ENCODE assay signal across 8 cellular contexts in genomic region chr3:158789592-158789991, GRCh38. TPM values are rescaled to one million over a fixed set of nuclear protein-coding genes. Genes with fewer than 3 reads are reported as not detected.
DNase-seq lines count a peak whose midpoint lies in the region; ATAC-seq, FAIRE-seq and TF ChIP-seq lines count a peak whose summit lies in the region.

No MANE protein-coding gene starts in this region.

- H3K4me1 ChIP-seq in DND-41 (ENCODE audit: insufficient read depth, low read length): peaks cover 9% of the 10 kb centered on the region; the same call in 1 of the 2 replicates
- 0 out of 2 replicates have a peak, but pooled peaks cover 6% of the 10 kb centered on the region for H3K4me1 ChIP-seq in HepG2 (ENCODE audit: insufficient read depth, low read length)
- H3K4me1 ChIP-seq in tibial artery: peaks cover 0 to 4% (median 2%) of the 10 kb centered on the region in 4 donors

- H2AFZ ChIP-seq in DND-41 (ENCODE audit: low read depth, low read length) (no peak overlapping the region), HepG2 (ENCODE audit: low read length) (no peak overlapping the region)

- DNase-seq in DND-41 (no peak), Kasumi-1 (lab: John Stamatoyannopoulos, UW) (peak; percentile 65 to 71), WERI-Rb-1 (peak; percentile 14), HepG2 (ENCODE audit: low spot score) (peak; percentile 43), tibial artery (no peak)
- no peak for DNase-seq in stimulated activated CD4-positive, alpha-beta T cell treated with anti-CD3 and anti-CD28 coated beads, Interleukin-4, amount 100 ng/mL, for 4 hours

- TF ChIP-seq EP300 in HepG2 (IDR thresholded peaks at IDR 0.05; ENCODE audit: low read depth in 2 of 2, low read length in 2 of 2): no peak
- TF ChIP-seq EP300 in HepG2 (CRISPR knock-in tag; IDR thresholded peaks at IDR 0.05; ENCODE audit: borderline replicate concordance): no peak

- H3K4me2 ChIP-seq in DND-41 (ENCODE audit: insufficient read depth, low read length) (no peak overlapping the region), HepG2 (ENCODE audit: low read depth, low read length) (no peak overlapping the region)

- H3K9me3 ChIP-seq in DND-41 (ENCODE audit: insufficient read depth, low read length, severe bottlenecking) (no peaks in the 10 kb centered on the region), WERI-Rb-1 (ENCODE audit: severe bottlenecking) (no peaks in the 10 kb centered on the region), HepG2 (ENCODE audit: low read length) (no peaks in the 10 kb centered on the region), tibial artery (no peaks in the 10 kb centered on the region)

- no peak overlapping the region for H3K9ac ChIP-seq in DND-41 (ENCODE audit: low read depth, low read length)
- H3K9ac ChIP-seq in HepG2 (ENCODE audit: insufficient read depth, low read depth, low read length): no peak overlapping the region

- no TSS peak for BruUV-seq in HepG2 (replicated peaks; lab: Mats Ljungman, UMichigan)

- CTCF ChIA-PET in HepG2 (lab: Yijun Ruan, JAX; ENCODE audit: low intra/inter-chr PET ratio, low total read pairs): interaction anchor here (2.8 to 3.7 kb wide), 3 partner anchors 62 to 250 kb away, joined by 13 to 35 read pairs (median 28); no protein-coding TSS in a partner anchor

- POLR2A ChIA-PET in HepG2 (lab: Yijun Ruan, JAX): interaction anchor here (0.8 kb wide), 1 partner anchor 62 kb away, joined by 3 read pairs; no protein-coding TSS in a partner anchor

- ATAC-seq in DND-41 (ENCODE audit: insufficient read depth, low read depth): no peak; the same call in 2 of the 3 replicates
- ATAC-seq in HepG2: peak; percentile 79
- no peak for ATAC-seq in HG03097 (IDR thresholded peaks at IDR 0.05; ENCODE audit: low FRiP score, unreplicated experiment)
- no peak for ATAC-seq in HG03196 (IDR thresholded peaks at IDR 0.05; ENCODE audit: unreplicated experiment)

- peak; percentile 21 for FAIRE-seq in HepG2 (lab: Jason Lieb, UNC)

- H4K20me1 ChIP-seq in DND-41 (ENCODE audit: insufficient read depth, low read length): no peaks in the 10 kb centered on the region
- no peaks in the 10 kb centered on the region for H4K20me1 ChIP-seq in HepG2 (ENCODE audit: insufficient read depth, low read length)

- no peak overlapping the region for H3K4me3 ChIP-seq in DND-41 (ENCODE audit: low read depth in 1 of 2, low read length in 2 of 2)
- no peak overlapping the region for H3K4me3 ChIP-seq in WERI-Rb-1 (ENCODE audit: low read depth, low read length)
- H3K4me3 ChIP-seq in HepG2 (replicated peaks in 1 of 3; ENCODE audit: insufficient read depth in 1 of 3, low read depth in 2 of 3, low read length in 3 of 3): no peak overlapping the region
- no peak overlapping the region for H3K4me3 ChIP-seq in tibial artery

- H3K27me3 ChIP-seq in DND-41 (ENCODE audit: insufficient read depth, low read length, poor library complexity): no peaks in the 10 kb centered on the region
- H3K27me3 ChIP-seq in WERI-Rb-1 (ENCODE audit: insufficient read depth, low read depth, severe bottlenecking): no peaks in the 10 kb centered on the region
- no peaks in the 10 kb centered on the region for H3K27me3 ChIP-seq in HepG2 (ENCODE audit: control insufficient read depth in 1 of 2, insufficient read depth in 2 of 2, low read length in 2 of 2)
- no peaks in the 10 kb centered on the region for H3K27me3 ChIP-seq in tibial artery

- H3K27ac ChIP-seq in DND-41 (ENCODE audit: low read length) (no peak overlapping the region), WERI-Rb-1 (no peak overlapping the region), HepG2 (ENCODE audit: extremely low read length, insufficient read depth, low read length) (no peak overlapping the region), tibial artery (no peak overlapping the region)

- TF ChIP-seq CTCF in DND-41 (IDR thresholded peaks at IDR 0.05; ENCODE audit: borderline replicate concordance, extremely low read depth, low read length, poor library complexity, severe bottlenecking) (peak; percentile 43), WERI-Rb-1 (IDR thresholded peaks at IDR 0.05; ENCODE audit: low read depth, low read length) (0 out of 2 replicates have a peak, but pooled peaks have one; percentile 24), HepG2 (CRISPR knock-in tag; IDR thresholded peaks at IDR 0.05) (peak; percentile 63), tibial artery (IDR thresholded peaks at IDR 0.05) (no peak)

- 0 out of 2 replicates have a peak, but pooled peaks have one; percentile 19 for TF ChIP-seq RAD21 in HepG2 (CRISPR knock-in tag; IDR thresholded peaks at IDR 0.05)

- 26% methylated on average over 1 of the region's 1 CpG for WGBS in HepG2 (ENCODE audit: low lambda C conversion rate)

- H3K36me3 ChIP-seq in DND-41 (ENCODE audit: insufficient read depth, low read length): no peaks in the 10 kb centered on the region
- no peaks in the 10 kb centered on the region for H3K36me3 ChIP-seq in WERI-Rb-1
- no peaks in the 10 kb centered on the region for H3K36me3 ChIP-seq in HepG2 (replicated peaks in 1 of 2; ENCODE audit: control insufficient read depth in 1 of 2, insufficient read depth in 2 of 2, low read length in 2 of 2)
- H3K36me3 ChIP-seq in tibial artery: no peaks in the 10 kb centered on the region

- intact Hi-C loops in HepG2 (cut with micrococcal nuclease; ENCODE audit: unreplicated experiment): no loop called here
- intact Hi-C loops in tibial artery (cut with DNase I; ENCODE audit: low total_unique reads): no loop called here

- in situ Hi-C loops in HepG2 (cut with HindIII; ENCODE audit: extremely low pct_ligation_motif_present, low pct_unique_long_range_greater_than_20kb): loop anchor here (5.0 to 25.0 kb wide), 2 partner anchors 132 to 252 kb away; no protein-coding TSS in a partner anchor

- H3K79me2 ChIP-seq in DND-41 (ENCODE audit: insufficient read depth, low read length) (no peaks in the 10 kb centered on the region), HepG2 (ENCODE audit: insufficient read depth, low read length) (no peaks in the 10 kb centered on the region)

- no peak for TF ChIP-seq POLR2A in HepG2 (IDR thresholded peaks at IDR 0.05; ENCODE audit: insufficient read depth in 1 of 2, low read depth in 2 of 2, low read length in 2 of 2)

TF ChIP-seq in HepG2, 621 proteins besides CTCF, POLR2A, EP300 and RAD21:
- TF ChIP-seq RBM39 (IDR thresholded peaks at IDR 0.05; ENCODE audit: low read depth, low read length, poor library complexity, severe bottlenecking): no peak
- TF ChIP-seq STAG1 (CRISPR knock-in tag; IDR thresholded peaks at IDR 0.05): peak; percentile 70

RNA-seq across cellular contexts. Expression of gene MFSD1, which starts 12.3 kb away (rescaled TPM):
- 22.2 and 37.9 TPM in 2 replicates for total RNA-seq in HepG2 (2016; rRNA removed; fragmentation: Illumina TruSeq; extraction: Trizol)
- total RNA-seq in HepG2 (2016; cell fraction: cytosol; rRNA removed; fragmentation: Illumina TruSeq; extraction: Trizol; ENCODE audit: low read depth): 3.8 and 4.9 TPM in 2 replicates
- total RNA-seq in HepG2 (2016; cell fraction: insoluble cytoplasmic fraction; rRNA removed; fragmentation: Illumina TruSeq; extraction: Trizol): 21.6 and 36.2 TPM in 2 replicates
- total RNA-seq in HepG2 (2016; cell fraction: membrane; rRNA removed; fragmentation: Illumina TruSeq; extraction: Trizol): 10.8 and 12.8 TPM in 2 replicates
- 33.7 and 34.4 TPM in 2 replicates for total RNA-seq in HepG2 (2016; cell fraction: nucleus; rRNA removed; fragmentation: Illumina TruSeq; extraction: Trizol)
- polyA plus RNA-seq in HepG2 (2011; rRNA removed): 14.1 and 17.3 TPM in 2 replicates
- polyA plus RNA-seq in HepG2 (2011; cell fraction: cytosol; rRNA removed): 12.4 and 18.8 TPM in 2 replicates
- polyA plus RNA-seq in HepG2 (2011; cell fraction: nucleus; rRNA removed): 6.1 and 11.0 TPM in 2 replicates
- 12.0 TPM in 2 replicates for polyA plus RNA-seq in HepG2 (2012)
- 3.1 and 3.5 TPM in 2 replicates for polyA plus RNA-seq in HepG2 (2016; cell fraction: cytosol; fragmentation: Illumina TruSeq; extraction: Trizol; ENCODE audit: low read depth)
- polyA plus RNA-seq in HepG2 (2016; cell fraction: insoluble cytoplasmic fraction; fragmentation: Illumina TruSeq; extraction: Trizol; ENCODE audit: low read depth): 14.9 and 17.8 TPM in 2 replicates
- polyA plus RNA-seq in HepG2 (2016; cell fraction: membrane; fragmentation: Illumina TruSeq; extraction: Trizol; ENCODE audit: low read depth): 6.8 and 8.3 TPM in 2 replicates
- 32.0 and 32.3 TPM in 2 replicates for polyA plus RNA-seq in HepG2 (2016; cell fraction: nucleus; fragmentation: Illumina TruSeq; extraction: Trizol; ENCODE audit: insufficient read depth, low read depth)
- polyA minus RNA-seq in HepG2 (2011; rRNA and poly(A)+ RNA removed; ENCODE audit: low replicate concordance): 33.8 and 90.6 TPM in 2 replicates
- 8.3 and 9.5 TPM in 2 replicates for polyA minus RNA-seq in HepG2 (2011; cell fraction: cytosol; rRNA and poly(A)+ RNA removed)
- polyA minus RNA-seq in HepG2 (2011; cell fraction: nucleus; rRNA and poly(A)+ RNA removed): 26.8 and 27.5 TPM in 2 replicates

RNA-seq across cellular contexts. Expression of gene RARRES1, which starts 57.3 kb away (rescaled TPM):
- not detected in 2 replicates for total RNA-seq in HepG2 (2016; rRNA removed; fragmentation: Illumina TruSeq; extraction: Trizol)
- not detected in 2 replicates for total RNA-seq in HepG2 (2016; cell fraction: cytosol; rRNA removed; fragmentation: Illumina TruSeq; extraction: Trizol; ENCODE audit: low read depth)
- not detected in 2 replicates for total RNA-seq in HepG2 (2016; cell fraction: insoluble cytoplasmic fraction; rRNA removed; fragmentation: Illumina TruSeq; extraction: Trizol)
- not detected in 2 replicates for total RNA-seq in HepG2 (2016; cell fraction: membrane; rRNA removed; fragmentation: Illumina TruSeq; extraction: Trizol)
- not detected in 2 replicates for total RNA-seq in HepG2 (2016; cell fraction: nucleus; rRNA removed; fragmentation: Illumina TruSeq; extraction: Trizol)
- polyA plus RNA-seq in HepG2 (2011; rRNA removed): not detected in 2 replicates
- not detected in 2 replicates for polyA plus RNA-seq in HepG2 (2011; cell fraction: cytosol; rRNA removed)
- polyA plus RNA-seq in HepG2 (2011; cell fraction: nucleus; rRNA removed): not detected in 2 replicates
- not detected in 2 replicates for polyA plus RNA-seq in HepG2 (2012)
- polyA plus RNA-seq in HepG2 (2016; cell fraction: cytosol; fragmentation: Illumina TruSeq; extraction: Trizol; ENCODE audit: low read depth): not detected in 2 replicates
- not detected in 2 replicates for polyA plus RNA-seq in HepG2 (2016; cell fraction: insoluble cytoplasmic fraction; fragmentation: Illumina TruSeq; extraction: Trizol; ENCODE audit: low read depth)
- not detected in 2 replicates for polyA plus RNA-seq in HepG2 (2016; cell fraction: membrane; fragmentation: Illumina TruSeq; extraction: Trizol; ENCODE audit: low read depth)
- not detected in 2 replicates for polyA plus RNA-seq in HepG2 (2016; cell fraction: nucleus; fragmentation: Illumina TruSeq; extraction: Trizol; ENCODE audit: insufficient read depth, low read depth)
- 0.63 TPM in 1 of 2 replicates, not detected in the other for polyA minus RNA-seq in HepG2 (2011; rRNA and poly(A)+ RNA removed; ENCODE audit: low replicate concordance)
- not detected in 2 replicates for polyA minus RNA-seq in HepG2 (2011; cell fraction: cytosol; rRNA and poly(A)+ RNA removed)
- polyA minus RNA-seq in HepG2 (2011; cell fraction: nucleus; rRNA and poly(A)+ RNA removed): not detected in 2 replicates

Comparison
In these comparisons a context has a peak if more than half of its experiments do, and no peak if none do; other contexts are left out.
1. DNase-seq: peak in Kasumi-1 (2 of 2), WERI-Rb-1 (single experiment) and HepG2 (single experiment); none in DND-41 (single experiment), tibial artery (0 of 2) and stimulated activated CD4-positive, alpha-beta T cell treated with anti-CD3 and anti-CD28 coated beads, Interleukin-4, amount 100 ng/mL, for 4 hours (0 of 2).
2. CTCF ChIP-seq: peak in DND-41 (single experiment), WERI-Rb-1 (single experiment) and HepG2 (single experiment); none in tibial artery (0 of 2).